Comparison of ENCODE assay signal across 8 cellular contexts in the genomic region with DNA sequence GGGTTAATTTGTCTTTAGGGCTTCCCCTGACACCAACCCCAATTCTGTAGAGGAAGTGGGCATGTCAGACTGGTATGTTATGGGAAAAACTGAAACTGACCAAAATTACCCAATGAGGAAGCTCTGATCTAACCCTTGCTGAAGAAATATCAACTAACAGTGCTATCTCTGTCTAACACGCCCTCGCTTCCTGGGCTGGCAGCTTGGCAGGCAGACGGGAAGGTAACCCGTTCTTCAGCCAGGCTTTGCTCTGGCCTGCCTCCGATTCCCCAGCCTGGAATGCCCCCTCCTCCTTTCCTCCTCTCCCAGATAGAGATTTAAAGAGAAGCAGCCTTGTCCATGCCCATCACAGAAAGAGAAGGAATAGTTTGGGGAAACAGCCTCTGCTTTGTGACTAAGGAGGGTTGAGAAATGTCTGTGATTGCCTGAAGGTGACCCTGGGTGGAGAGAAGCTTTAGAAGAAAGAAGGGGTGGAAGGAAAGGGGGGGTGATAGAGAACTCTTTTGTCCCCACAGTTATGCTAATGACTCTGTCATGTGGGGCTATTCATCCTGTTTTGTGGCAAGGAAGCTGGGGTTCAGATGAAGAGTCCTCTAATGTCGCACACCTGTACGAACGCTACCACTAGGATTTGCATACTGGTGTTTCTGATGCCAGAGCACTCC. TPM values are rescaled to one million over a fixed set of nuclear protein-coding genes. Genes with fewer than 3 reads are reported as not detected.
DNase-seq lines count a peak whose midpoint lies in the region; ATAC-seq and TF ChIP-seq lines count a peak whose summit lies in the region.

No MANE protein-coding gene starts in this region.

- H3K79me2 ChIP-seq in SU-DHL-6 (ENCODE audit: insufficient read depth, low read length) = peaks cover 97% of the 10 kb centered on the region

- no peaks in the 10 kb centered on the region for H3K9me3 Mint-ChIP-seq in natural killer cell treated with Interleukin-12 subunit alpha and Interleukin-12 subunit beta and Interleukin-15 and Interleukin-18, amount 100 ng/mL, for 72 hours

- no peaks in the 10 kb centered on the region for H3K9me3 ChIP-seq in SU-DHL-6 (ENCODE audit: insufficient read depth, low read length)
- no peaks in the 10 kb centered on the region for H3K9me3 ChIP-seq in effector memory CD4-positive, alpha-beta T cell (ENCODE audit: control insufficient read depth, low read length)

- no peaks in the 10 kb centered on the region for H3K27me3 Mint-ChIP-seq in natural killer cell treated with Interleukin-12 subunit alpha and Interleukin-12 subunit beta and Interleukin-15 and Interleukin-18, amount 100 ng/mL, for 72 hours

- H3K36me3 Mint-ChIP-seq in natural killer cell treated with Interleukin-12 subunit alpha and Interleukin-12 subunit beta and Interleukin-15 and Interleukin-18, amount 100 ng/mL, for 72 hours = no peaks in the 10 kb centered on the region

- peak overlapping the region; percentile 14 for H3K4me3 ChIP-seq in SU-DHL-6 (ENCODE audit: insufficient read depth, low read length, poor library complexity, severe bottlenecking)
- H3K4me3 ChIP-seq in effector memory CD4-positive, alpha-beta T cell (ENCODE audit: insufficient read depth, low read depth, low read length, poor library complexity, severe bottlenecking) = peak overlapping the region; percentile 29

- H3K9ac ChIP-seq in SU-DHL-6 (ENCODE audit: low read length) = peak overlapping the region; percentile 46

- no peaks in the 10 kb centered on the region for H3K36me3 ChIP-seq in SU-DHL-6 (ENCODE audit: low read length)
- no peaks in the 10 kb centered on the region for H3K36me3 ChIP-seq in effector memory CD4-positive, alpha-beta T cell (ENCODE audit: control insufficient read depth, insufficient read depth, low read length)

- H3K4me1 Mint-ChIP-seq in natural killer cell treated with Interleukin-12 subunit alpha and Interleukin-12 subunit beta and Interleukin-15 and Interleukin-18, amount 100 ng/mL, for 72 hours (ENCODE audit: low read depth in 2 of 2) = peaks cover 47 to 49% of the 10 kb centered on the region in 2 donors

- no peaks in the 10 kb centered on the region for H3K27me3 ChIP-seq in SU-DHL-6 (ENCODE audit: low read length)
- H3K27me3 ChIP-seq in effector memory CD4-positive, alpha-beta T cell (replicated peaks; ENCODE audit: control insufficient read depth, insufficient read depth, low read length, poor library complexity, severe bottlenecking) = no peaks in the 10 kb centered on the region

- H3K4me3 Mint-ChIP-seq in natural killer cell treated with Interleukin-12 subunit alpha and Interleukin-12 subunit beta and Interleukin-15 and Interleukin-18, amount 100 ng/mL, for 72 hours = peak overlapping the region; percentile 91

- H3K4me2 ChIP-seq in SU-DHL-6 (ENCODE audit: low read depth, low read length, poor library complexity, severe bottlenecking) = peak overlapping the region; percentile 66

- peaks cover 56% of the 10 kb centered on the region for H3K4me1 ChIP-seq in effector memory CD4-positive, alpha-beta T cell (ENCODE audit: control insufficient read depth, insufficient read depth, low read length, poor library complexity, severe bottlenecking)

- no peak for TF ChIP-seq CTCF in SU-DHL-6 (IDR thresholded peaks at IDR 0.05; ENCODE audit: insufficient read depth, low read length, poor library complexity, severe bottlenecking)

- DNase-seq in stimulated activated CD4-positive, alpha-beta T cell treated with anti-CD3 and anti-CD28 coated beads, Interleukin-15, amount 100 ng/mL, for 24 hours = peak; percentile 47
- no peak for DNase-seq in stimulated activated CD4-positive, alpha-beta T cell treated with anti-CD3 and anti-CD28 coated beads, Interleukin-2, amount 100 ng/mL, for 48 hours
- DNase-seq in effector memory CD4-positive, alpha-beta T cell = peak in 2 of 3 donors; percentile 25 to 33
- DNase-seq in natural killer cell treated with Interleukin-12 subunit alpha and Interleukin-12 subunit beta and Interleukin-15 and Interleukin-18, amount 100 ng/mL, for 72 hours (ENCODE audit: low spot score) = peak; percentile 72
- no peak for DNase-seq in NCI-H345 (lab: John Stamatoyannopoulos, UW)
- no peak for DNase-seq in SK-N-DZ (ENCODE audit: low spot score)

- H3F3A ChIP-seq in SU-DHL-6 (ENCODE audit: insufficient read depth) = peaks cover 25% of the 10 kb centered on the region; the same call in 1 of the 2 replicates

- H3K27ac ChIP-seq in SU-DHL-6 (ENCODE audit: low read depth, low read length) = peak overlapping the region; percentile 83
- H3K27ac ChIP-seq in effector memory CD4-positive, alpha-beta T cell (ENCODE audit: insufficient read depth, low read length, poor library complexity, severe bottlenecking) = peak overlapping the region; percentile 76

- ATAC-seq in HG03139 (IDR thresholded peaks at IDR 0.05; ENCODE audit: unreplicated experiment) = peak; percentile 74
- peak; percentile 85 to 92 for ATAC-seq in natural killer cell treated with Interleukin-12 subunit alpha and Interleukin-12 subunit beta and Interleukin-15 and Interleukin-18, amount 100 ng/mL, for 72 hours

- peaks cover 15% of the 10 kb centered on the region for H4K20me1 ChIP-seq in SU-DHL-6 (ENCODE audit: low read depth, low read length)

- H2AFZ ChIP-seq in SU-DHL-6 (ENCODE audit: low read depth, low read length, severe bottlenecking) = no peak overlapping the region

- H3K9me2 ChIP-seq in SU-DHL-6 (replicated peaks; ENCODE audit: insufficient read depth, low read length) = no peaks in the 10 kb centered on the region

- H3K27ac Mint-ChIP-seq in natural killer cell treated with Interleukin-12 subunit alpha and Interleukin-12 subunit beta and Interleukin-15 and Interleukin-18, amount 100 ng/mL, for 72 hours = peak overlapping the region; percentile 94 to 96

RNA-seq across cellular contexts. Expression of a gene that starts 15.4 kb away (rescaled TPM):
- 10 to 100 TPM; 71.3 to 78.1 TPM for total RNA-seq in natural killer cell treated with Interleukin-12 subunit alpha and Interleukin-12 subunit beta and Interleukin-15 and Interleukin-18, amount 100 ng/mL, for 72 hours
- 11.6 and 14.0 TPM in 2 replicates for polyA plus RNA-seq in SK-N-DZ (2014; cell fraction: cytosol; rRNA removed)
- 11.3 and 24.0 TPM in 2 replicates for polyA plus RNA-seq in SK-N-DZ (2014; cell fraction: nucleus; rRNA removed)

Comparison
In these comparisons a context has a peak if more than half of its experiments do, and no peak if none do; other contexts are left out.
1. DNase-seq: peak in stimulated activated CD4-positive, alpha-beta T cell treated with anti-CD3 and anti-CD28 coated beads, Interleukin-15, amount 100 ng/mL, for 24 hours (single experiment), effector memory CD4-positive, alpha-beta T cell (2 of 3) and natural killer cell treated with Interleukin-12 subunit alpha and Interleukin-12 subunit beta and Interleukin-15 and Interleukin-18, amount 100 ng/mL, for 72 hours (single experiment); none in stimulated activated CD4-positive, alpha-beta T cell treated with anti-CD3 and anti-CD28 coated beads, Interleukin-2, amount 100 ng/mL, for 48 hours (0 of 2), NCI-H345 (single experiment) and SK-N-DZ (single experiment).